ENCODE assay signal across 8 cellular contexts in genomic region chr20:37651932-37652331, GRCh38. TPM values are rescaled to one million over a fixed set of nuclear protein-coding genes. Genes with fewer than 3 reads are reported as not detected.
DNase-seq lines count a peak whose midpoint lies in the region; ATAC-seq and TF ChIP-seq lines count a peak whose summit lies in the region.

No MANE protein-coding gene starts in this region.

- TF ChIP-seq CTCF in CD4-positive, alpha-beta T cell (IDR thresholded peaks at IDR 0.05) = no peak
- TF ChIP-seq CTCF in HFFc6 (IDR thresholded peaks at IDR 0.05) = peak; percentile 65
- peak; percentile 55 for TF ChIP-seq CTCF in osteoblast (IDR thresholded peaks at IDR 0.05; ENCODE audit: extremely low read depth, low read depth, low read length)

- intact Hi-C loops in CD4-positive, alpha-beta T cell (cut with DNase I, micrococcal nuclease) = loop anchor here (2.0 to 5.0 kb wide), 2 partner anchors 341 to 570 kb away; no protein-coding TSS in a partner anchor

- CTCF ChIA-PET in CD4-positive, alpha-beta T cell (lab: Charles Lee) = no interaction called here

- H3K9me3 Mint-ChIP-seq in CD4-positive, alpha-beta T cell = no peaks in the 10 kb centered on the region
- H3K9me3 Mint-ChIP-seq in HFFc6 = no peaks in the 10 kb centered on the region

- H3K4me3 Mint-ChIP-seq in CD4-positive, alpha-beta T cell = no peak overlapping the region
- no peak overlapping the region for H3K4me3 Mint-ChIP-seq in HFFc6

- no peaks in the 10 kb centered on the region for H3K9me3 ChIP-seq in CD4-positive, alpha-beta T cell (ENCODE audit: control insufficient read depth, low read length)
- H3K9me3 ChIP-seq in SJSA1 (replicated peaks) = no peaks in the 10 kb centered on the region
- no peaks in the 10 kb centered on the region for H3K9me3 ChIP-seq in osteoblast (ENCODE audit: low read depth, low read length)

- no peak overlapping the region for H3K4me3 ChIP-seq in SJSA1
- no peak overlapping the region for H3K4me3 ChIP-seq in osteoblast (ENCODE audit: insufficient read depth, low read length)

- POLR2A ChIA-PET in CD4-positive, alpha-beta T cell (lab: Charles Lee) = no interaction called here

- H3K79me2 ChIP-seq in osteoblast (ENCODE audit: insufficient read depth, low read length) = no peaks in the 10 kb centered on the region

- no peaks in the 10 kb centered on the region for H3K4me1 ChIP-seq in SJSA1 (replicated peaks)
- no peaks in the 10 kb centered on the region for H3K4me1 ChIP-seq in osteoblast (ENCODE audit: insufficient read depth, low read length)

- peak in 1 of 10 experiments; percentile 4 for DNase-seq in CD4-positive, alpha-beta T cell
- DNase-seq in HFFc6 (peak; percentile 2), SJSA1 (ENCODE audit: low read depth in 1 of 2, low spot score in 2 of 2) (peak; percentile 7 to 53), osteoblast (ENCODE audit: insufficient read length, low spot score, missing footprints) (no peak), GDM1 (lab: John Stamatoyannopoulos, UW) (no peak)

- no peak overlapping the region for H3K27ac Mint-ChIP-seq in CD4-positive, alpha-beta T cell
- no peak overlapping the region for H3K27ac Mint-ChIP-seq in HFFc6

- no peaks in the 10 kb centered on the region for H3K4me1 Mint-ChIP-seq in CD4-positive, alpha-beta T cell (ENCODE audit: low read depth)
- peaks cover 8% of the 10 kb centered on the region for H3K4me1 Mint-ChIP-seq in HFFc6 (ENCODE audit: low read depth)

- peak; percentile 34 for ATAC-seq in CD4-positive, alpha-beta T cell (ENCODE audit: poor library complexity)
- ATAC-seq in esophagus mucosa (peak; percentile 57), GM18907 (IDR thresholded peaks at IDR 0.05; ENCODE audit: unreplicated experiment) (no peak), HG03442 (IDR thresholded peaks at IDR 0.05; ENCODE audit: unreplicated experiment) (no peak)

- H3K4me2 ChIP-seq in osteoblast (ENCODE audit: insufficient read depth, low read length) = no peak overlapping the region

- H3K36me3 ChIP-seq in SJSA1 = no peaks in the 10 kb centered on the region
- H3K36me3 ChIP-seq in osteoblast (ENCODE audit: insufficient read depth, low read length) = no peaks in the 10 kb centered on the region

- no peak overlapping the region for H2AFZ ChIP-seq in osteoblast (ENCODE audit: low read length)

- H3K27ac ChIP-seq in CD4-positive, alpha-beta T cell (ENCODE audit: low read depth, low read length) = no peak overlapping the region
- no peak overlapping the region for H3K27ac ChIP-seq in SJSA1
- no peak overlapping the region for H3K27ac ChIP-seq in osteoblast (ENCODE audit: low read depth, low read length)

- no peaks in the 10 kb centered on the region for H4K20me1 ChIP-seq in osteoblast (ENCODE audit: insufficient read depth, low read length)

- no peaks in the 10 kb centered on the region for H3K27me3 ChIP-seq in CD4-positive, alpha-beta T cell (ENCODE audit: control insufficient read depth, insufficient read depth, low read length)
- H3K27me3 ChIP-seq in SJSA1 (replicated peaks) (peaks cover 25% of the 10 kb centered on the region), osteoblast (ENCODE audit: insufficient read depth, low read length) (peaks cover 13% of the 10 kb centered on the region)

- peaks cover 25% of the 10 kb centered on the region for H3K27me3 Mint-ChIP-seq in CD4-positive, alpha-beta T cell
- H3K27me3 Mint-ChIP-seq in HFFc6 (ENCODE audit: insufficient read depth) = peaks cover 29% of the 10 kb centered on the region

- no peaks in the 10 kb centered on the region for H3K36me3 Mint-ChIP-seq in CD4-positive, alpha-beta T cell (ENCODE audit: low read depth)
- 0 out of 2 replicates have a peak, but pooled peaks cover 3% of the 10 kb centered on the region for H3K36me3 Mint-ChIP-seq in HFFc6 (ENCODE audit: low read depth)

RNA-seq across cellular contexts. Expression of gene CTNNBL1, which starts 41.9 kb away (rescaled TPM):
- 10 to 100 TPM; 31.1 to 33.4 TPM for total RNA-seq in CD4-positive, alpha-beta T cell
- total RNA-seq in HFFc6 (2021; fragmentation: NEBNext Ultra II Directional; extraction: Animal tissue kit (Norgen Biotek cat#: 25700)) = 10 to 100 TPM; 49.7 to 62.4 (median 59.5) TPM
- 37.3 and 49.1 TPM in 2 replicates for total RNA-seq in SJSA1 (2014; rRNA removed; shearing (Covaris generic))
- total RNA-seq in esophagus mucosa = 38.7 TPM
- total RNA-seq in osteoblast = 19.5 and 23.0 TPM in 2 replicates

Comparison
In these comparisons a context has a peak if more than half of its experiments do, and no peak if none do; other contexts are left out.
1. ATAC-seq: peak in CD4-positive, alpha-beta T cell (single experiment) and esophagus mucosa (single experiment); none in GM18907 (single experiment) and HG03442 (single experiment).
2. DNase-seq: peak in HFFc6 (single experiment) and SJSA1 (2 of 2); none in osteoblast (single experiment) and GDM1 (single experiment).